ENCODE assay signal across 17 cellular contexts in genomic region chr1:212004888-212005287, GRCh38.
"Had no signal": no experiment of that assay in that cellular context is flagged by ENCODE, and none has a peak within 500 bp of the region (broad histone marks: within the 10 kb centered on the region; RNA-seq: fewer than 3 reads in every experiment).

No MANE protein-coding gene starts in this region.

- FAIRE-seq: frontal cortex had no signal

- H3K79me2 ChIP-seq: parathyroid adenoma had no signal

- DNase-seq: colonic mucosa; dermis blood vessel endothelial cell; endodermal cell; heart left ventricle; hippocampal formation; left ventricle myocardium inferior; lower lobe of right lung; occipital lobe; psoas muscle; retina; right lobe of liver; stimulated activated CD4-positive, alpha-beta T cell treated with anti-CD3 and anti-CD28 coated beads, Interleukin-4, amount 100 ng/mL, for 1 hour; tibial artery; upper lobe of right lung had no signal

- H3K4me3 ChIP-seq: colonic mucosa, heart left ventricle, left ventricle myocardium inferior, lower lobe of right lung, psoas muscle, right lobe of liver, tibial artery, upper lobe of right lung, vagina had no signal

- H3K9ac ChIP-seq: parathyroid adenoma had no signal

- H3K27ac ChIP-seq: colonic mucosa, heart left ventricle, left ventricle myocardium inferior, lower lobe of right lung, parathyroid adenoma, psoas muscle, right lobe of liver, tibial artery, upper lobe of right lung, vagina had no signal

- H3K4me1 ChIP-seq: colonic mucosa, heart left ventricle, left ventricle myocardium inferior, lower lobe of right lung, parathyroid adenoma, psoas muscle, right lobe of liver, tibial artery, upper lobe of right lung, vagina had no signal

- H2AFZ ChIP-seq: parathyroid adenoma had no signal

- H3K36me3 ChIP-seq: colonic mucosa had no signal

- H3K9me3 ChIP-seq: colonic mucosa, heart left ventricle, left ventricle myocardium inferior, lower lobe of right lung, psoas muscle, right lobe of liver, tibial artery, upper lobe of right lung, vagina had no signal

- H3K27me3 ChIP-seq: colonic mucosa, heart left ventricle, right lobe of liver, tibial artery, upper lobe of right lung, vagina had no signal
